Comparison of ENCODE assay signal across 8 cellular contexts in genomic region chr1:15410223-15410883, GRCh38. TPM values are rescaled to one million over a fixed set of nuclear protein-coding genes. Genes with fewer than 3 reads are reported as not detected.
DNase-seq lines count a peak whose midpoint lies in the region; ATAC-seq, FAIRE-seq and TF ChIP-seq lines count a peak whose summit lies in the region.

No MANE protein-coding gene starts in this region.

- H3K4me2 ChIP-seq in OCI-LY7 (ENCODE audit: low read length): peak overlapping the region; percentile 98
- H3K4me2 ChIP-seq in endothelial cell of umbilical vein (ENCODE audit: insufficient read depth, low read length): peak overlapping the region; percentile 69

- peak; percentile 3 for ATAC-seq in GM18867 (IDR thresholded peaks at IDR 0.05; ENCODE audit: unreplicated experiment)
- ATAC-seq in pancreas: peak in 3 of 4 donors; percentile 2 to 8 (median 7)

- TF ChIP-seq POLR2A in endothelial cell of umbilical vein (IDR thresholded peaks at IDR 0.05; ENCODE audit: low read depth, low read length): peak; percentile 1

- H3K4me1 ChIP-seq in OCI-LY7 (ENCODE audit: insufficient read depth, low read length, poor library complexity, severe bottlenecking): peaks cover 19% of the 10 kb centered on the region
- H3K4me1 ChIP-seq in endothelial cell of umbilical vein (ENCODE audit: control insufficient read depth, extremely low read depth, insufficient read depth, low read length): peaks cover 34% of the 10 kb centered on the region
- peaks cover 0 to 10% (median 8%) of the 10 kb centered on the region in 3 donors for H3K4me1 ChIP-seq in pancreas

- DNase-seq in OCI-LY7 (ENCODE audit: low spot score): peak; percentile 24
- DNase-seq in endothelial cell of umbilical vein (ENCODE audit: low read depth, low spot score): no peak
- DNase-seq in pancreas: peak; percentile 27 to 78 (median 50)
- DNase-seq in GOT3 (lab: John Stamatoyannopoulos, UW): no peak
- no peak for DNase-seq in NCI-H526 treated with DMSO at 0.1 percent for 48 hours (lab: John Stamatoyannopoulos, UW)
- no peak for DNase-seq in AML-193 (lab: John Stamatoyannopoulos, UW)
- no peak for DNase-seq in nucleus accumbens (lab: John Stamatoyannopoulos, UW)

- intact Hi-C loops in OCI-LY7 (cut with micrococcal nuclease; ENCODE audit: unreplicated experiment): no loop called here
- intact Hi-C loops in endothelial cell of umbilical vein (cut with micrococcal nuclease): loop anchor here (10.0 kb wide), 1 partner anchor 406 kb away; no protein-coding TSS in a partner anchor
- intact Hi-C loops in pancreas (cut with DNase I): loop anchor here in 1 of 3 donors (5.0 kb wide), 1 partner anchor 83 kb away; no protein-coding TSS in a partner anchor

- no peak for FAIRE-seq in endothelial cell of umbilical vein (lab: Jason Lieb, UNC)
- no peak for FAIRE-seq in pancreas (lab: Jason Lieb, UNC)

- WGBS in pancreas, 2 donors: 1 to 2% methylated on average over 46 to 53 of the region's 53 CpGs

- H3K27me3 ChIP-seq in endothelial cell of umbilical vein (ENCODE audit: control insufficient read depth in 2 of 2, insufficient read depth in 2 of 2, low read length in 2 of 2) (no peaks in the 10 kb centered on the region), pancreas (no peaks in the 10 kb centered on the region)

- H2AFZ ChIP-seq in OCI-LY7 (ENCODE audit: low read length) (peak overlapping the region; percentile 52; the same call in 1 of the 2 replicates), endothelial cell of umbilical vein (ENCODE audit: low read depth, low read length) (peak overlapping the region; percentile 13)

- no peak for TF ChIP-seq CTCF in OCI-LY7 (conservative IDR thresholded peaks at IDR 0.05; ENCODE audit: low read length)
- TF ChIP-seq CTCF in endothelial cell of umbilical vein (IDR thresholded peaks at IDR 0.05; ENCODE audit: extremely low read depth in 1 of 2, insufficient read depth in 1 of 2, low read depth in 1 of 2, low read length in 2 of 2): no peak
- no peak for TF ChIP-seq CTCF in pancreas (IDR thresholded peaks at IDR 0.05)

- no peak overlapping the region for H3K27ac ChIP-seq in OCI-LY7 (ENCODE audit: low read depth, low read length, poor library complexity, severe bottlenecking)
- H3K27ac ChIP-seq in endothelial cell of umbilical vein (ENCODE audit: insufficient read depth, low read depth, low read length): peak overlapping the region; percentile 58
- H3K27ac ChIP-seq in pancreas: peak overlapping the region; percentile 50 to 68 (median 62)

- dilution Hi-C loops in endothelial cell of umbilical vein (cut with MboI; ENCODE audit: extremely low pct_ligation_motif_present, low sequenced_read_pairs): loop anchor here (10.0 kb wide), 1 partner anchor 86 kb away; no protein-coding TSS in a partner anchor

- H3K79me2 ChIP-seq in OCI-LY7 (ENCODE audit: insufficient read depth, low read depth, low read length): peaks cover 8% of the 10 kb centered on the region; the same call in 1 of the 2 replicates
- H3K79me2 ChIP-seq in endothelial cell of umbilical vein (ENCODE audit: control insufficient read depth, insufficient read depth, low read length): peaks cover 55% of the 10 kb centered on the region

- CTCF ChIA-PET in OCI-LY7 (lab: Charles Lee; ENCODE audit: unreplicated experiment): no interaction called here
- CTCF ChIA-PET in endothelial cell of umbilical vein (lab: Charles Lee): interaction anchor here (0.9 to 4.0 kb wide), 6 partner anchors 10 to 87 kb away, joined by 3 to 33 read pairs (median 5); no protein-coding TSS in a partner anchor

- no peaks in the 10 kb centered on the region for H3K9me3 ChIP-seq in OCI-LY7 (ENCODE audit: low read length)
- no peaks in the 10 kb centered on the region for H3K9me3 ChIP-seq in endothelial cell of umbilical vein (replicated peaks; ENCODE audit: control insufficient read depth, insufficient read depth, low read length)
- no peaks in the 10 kb centered on the region for H3K9me3 ChIP-seq in pancreas

- H3K9me1 ChIP-seq in endothelial cell of umbilical vein (replicated peaks; ENCODE audit: control insufficient read depth, extremely low read depth, insufficient read depth, low read length): no peaks in the 10 kb centered on the region

- POLR2A ChIA-PET in OCI-LY7 (lab: Charles Lee): interaction anchor here (0.6 kb wide), 2 partner anchors 14 to 1107 kb away, joined by 3 to 4 read pairs; no protein-coding TSS in a partner anchor
- POLR2A ChIA-PET in endothelial cell of umbilical vein (lab: Charles Lee): interaction anchor here (0.9 kb wide), 1 partner anchor 87 kb away, joined by 4 read pairs; no protein-coding TSS in a partner anchor

- H3K4me3 ChIP-seq in OCI-LY7 (ENCODE audit: low read depth, low read length, poor library complexity, severe bottlenecking) (peak overlapping the region; percentile 87), endothelial cell of umbilical vein (replicated peaks in 1 of 3; ENCODE audit: insufficient read depth in 1 of 3, low read depth in 1 of 3, low read length in 3 of 3) (peak overlapping the region; percentile 82 to 90 (median 82)), pancreas (peak overlapping the region; percentile 82 to 93 (median 89))

- H3K36me3 ChIP-seq in OCI-LY7 (ENCODE audit: insufficient read depth, low read length) (no peaks in the 10 kb centered on the region; the same call in 1 of the 2 replicates), endothelial cell of umbilical vein (ENCODE audit: control insufficient read depth in 2 of 2, extremely low read depth in 1 of 2, insufficient read depth in 2 of 2, low read length in 2 of 2) (peaks cover 0 to 4% of the 10 kb centered on the region in 2 experiments), pancreas (no peaks in the 10 kb centered on the region)

- peak overlapping the region; percentile 77 for H3K9ac ChIP-seq in endothelial cell of umbilical vein (replicated peaks; ENCODE audit: extremely low read depth, insufficient read depth, low read length)

- BruUV-seq in OCI-LY7 (replicated peaks; lab: Mats Ljungman, UMichigan): no TSS peak
- BruUV-seq in endothelial cell of umbilical vein (replicated peaks; lab: Mats Ljungman, UMichigan): no TSS peak

- H4K20me1 ChIP-seq in OCI-LY7 (ENCODE audit: insufficient read depth, low read length) (no peaks in the 10 kb centered on the region; the same call in 1 of the 2 replicates), endothelial cell of umbilical vein (replicated peaks; ENCODE audit: control insufficient read depth, extremely low read depth, insufficient read depth, low read length) (no peaks in the 10 kb centered on the region)

- no peaks in the 10 kb centered on the region for H3K9me2 ChIP-seq in OCI-LY7 (ENCODE audit: insufficient read depth, low read length)

TF ChIP-seq in endothelial cell of umbilical vein, 7 proteins besides CTCF, POLR2A, EP300 and RAD21 (continues in another document):
- TF ChIP-seq MAX (IDR thresholded peaks at IDR 0.05; ENCODE audit: insufficient read depth, insufficient read length) (no peak), JUN (IDR thresholded peaks at IDR 0.05; ENCODE audit: borderline replicate concordance, insufficient read depth, insufficient read length, low read depth) (no peak), FOS (IDR thresholded peaks at IDR 0.05; ENCODE audit: borderline replicate concordance, insufficient read depth, low read length) (no peak), EZH2 (IDR thresholded peaks at IDR 0.05; ENCODE audit: borderline replicate concordance, low read depth, low read length, severe bottlenecking) (no peak), MYC (IDR thresholded peaks at IDR 0.05; ENCODE audit: low read depth, low read length) (no peak)

RNA-seq across cellular contexts. Expression of gene EFHD2, which starts 0.7 kb away (rescaled TPM):
- total RNA-seq in OCI-LY7 (2014; rRNA removed; shearing (Covaris generic)): 25.4 and 27.3 TPM in 2 replicates
- 38.3 and 42.0 TPM in 2 replicates for total RNA-seq in OCI-LY7 (2022)
- total RNA-seq in endothelial cell of umbilical vein: 65.5 and 73.5 TPM in 2 replicates
- polyA plus RNA-seq in endothelial cell of umbilical vein: 50.2 TPM in 2 replicates
- 31.3 and 38.7 TPM in 2 replicates for polyA plus RNA-seq in endothelial cell of umbilical vein (2011; cell fraction: cytosol; rRNA removed)
- polyA plus RNA-seq in endothelial cell of umbilical vein (2011; cell fraction: nucleus; rRNA removed): 27.8 and 32.7 TPM in 2 replicates
- 46.5 and 54.8 TPM in 2 replicates for polyA plus RNA-seq in endothelial cell of umbilical vein (2012)
- polyA minus RNA-seq in endothelial cell of umbilical vein: 15.7 and 16.8 TPM in 2 replicates
- 56.9 TPM for polyA minus RNA-seq in endothelial cell of umbilical vein (2011; cell fraction: cytosol; rRNA and poly(A)+ RNA removed)
- 7.2 and 11.2 TPM in 2 replicates for polyA minus RNA-seq in endothelial cell of umbilical vein (2011; cell fraction: nucleus; rRNA and poly(A)+ RNA removed)
- 10 to 100 TPM; 35.9 to 43.6 (median 38.8) TPM for total RNA-seq in pancreas
- polyA plus RNA-seq in pancreas: 10 to 100 TPM; 30.5 to 47.4 TPM

RNA-seq across cellular contexts. Expression of gene CTRC, which starts 27.9 kb away (rescaled TPM):
- total RNA-seq in OCI-LY7 (2014; rRNA removed; shearing (Covaris generic)): not detected in 2 replicates
- total RNA-seq in OCI-LY7 (2022): not detected in 2 replicates
- not detected in 2 replicates for total RNA-seq in endothelial cell of umbilical vein
- polyA plus RNA-seq in endothelial cell of umbilical vein: 0.29 and 0.48 TPM in 2 replicates
- not detected in 2 replicates for polyA plus RNA-seq in endothelial cell of umbilical vein (2011; cell fraction: cytosol; rRNA removed)
- polyA plus RNA-seq in endothelial cell of umbilical vein (2011; cell fraction: nucleus; rRNA removed): 0.53 and 0.83 TPM in 2 replicates
- 0.44 TPM in 1 of 2 replicates, not detected in the other for polyA plus RNA-seq in endothelial cell of umbilical vein (2012)
- polyA minus RNA-seq in endothelial cell of umbilical vein: not detected in 2 replicates
- polyA minus RNA-seq in endothelial cell of umbilical vein (2011; cell fraction: cytosol; rRNA and poly(A)+ RNA removed): not detected
- polyA minus RNA-seq in endothelial cell of umbilical vein (2011; cell fraction: nucleus; rRNA and poly(A)+ RNA removed): not detected in 2 replicates
- over 10,000 TPM in 1 of 6 donors, 1,000 to 10,000 TPM in 5; 7,866 to 13,867 (median 8,408) TPM for total RNA-seq in pancreas
- polyA plus RNA-seq in pancreas: 1,000 to 10,000 TPM; 3,972 to 5,613 TPM

RNA-seq across cellular contexts. Expression of gene CELA2A, which starts 46.2 kb away (rescaled TPM):
- not detected in 2 replicates for total RNA-seq in OCI-LY7 (2014; rRNA removed; shearing (Covaris generic))
- total RNA-seq in OCI-LY7 (2022): not detected in 2 replicates
- total RNA-seq in endothelial cell of umbilical vein: not detected in 2 replicates
- not detected in 2 replicates for polyA plus RNA-seq in endothelial cell of umbilical vein
- not detected in 2 replicates for polyA plus RNA-seq in endothelial cell of umbilical vein (2011; cell fraction: cytosol; rRNA removed)
- not detected in 2 replicates for polyA plus RNA-seq in endothelial cell of umbilical vein (2011; cell fraction: nucleus; rRNA removed)
- polyA plus RNA-seq in endothelial cell of umbilical vein (2012): not detected in 2 replicates
- polyA minus RNA-seq in endothelial cell of umbilical vein: not detected in 2 replicates
- not detected for polyA minus RNA-seq in endothelial cell of umbilical vein (2011; cell fraction: cytosol; rRNA and poly(A)+ RNA removed)
- polyA minus RNA-seq in endothelial cell of umbilical vein (2011; cell fraction: nucleus; rRNA and poly(A)+ RNA removed): not detected in 2 replicates
- over 10,000 TPM in 2 of 6 donors, 1,000 to 10,000 TPM in 3, 100 to 1,000 TPM in 1; 360 to 20,184 (median 5,030) TPM for total RNA-seq in pancreas
- 1,000 to 10,000 TPM; 2,295 to 3,502 TPM for polyA plus RNA-seq in pancreas

Comparison
In these comparisons a context has a peak if more than half of its experiments do, and no peak if none do; other contexts are left out.
1. DNase-seq: peak in OCI-LY7 (single experiment) and pancreas (6 of 6); none in endothelial cell of umbilical vein (single experiment), GOT3 (single experiment), NCI-H526 treated with DMSO at 0.1 percent for 48 hours (single experiment), AML-193 (0 of 2) and nucleus accumbens (0 of 56).
2. RNA of gene CTRC, which starts 27.9 kb away (total RNA-seq): 7,866 to 13,867 TPM in pancreas; not detected in OCI-LY7 and not detected in endothelial cell of umbilical vein; every median in the first group is over 1,000 times any median in the second.
3. RNA of gene CELA2A, which starts 46.2 kb away (total RNA-seq): 360 to 20,184 TPM in pancreas; not detected in OCI-LY7 and not detected in endothelial cell of umbilical vein; every median in the first group is over 100 times any median in the second.
4. Peak in every context shown above with its lines, with median percentiles within 50 percentile points of each other: H3K4me3 ChIP-seq.